Comparison of ENCODE assay signal across 27 cellular contexts in genomic region chr9:112369817-112370216, GRCh38.
"Had no signal": no experiment of that assay in that cellular context is flagged by ENCODE, and none has a peak within 500 bp of the region (broad histone marks: within the 10 kb centered on the region; RNA-seq: fewer than 3 reads in every experiment).

No MANE protein-coding gene starts in this region.

- H3K27me3 ChIP-seq: stomach, suprapubic skin, testis, thyroid gland, tibial artery, tibial nerve, transverse colon, upper lobe of left lung, upper lobe of right lung, uterus, vagina had no signal

- H3K4me3 ChIP-seq: stomach, suprapubic skin, testis, thoracic aorta, thyroid gland, tibial artery, tibial nerve, transverse colon, upper lobe of left lung, upper lobe of right lung, uterus, vagina had no signal

- ATAC-seq: stimulated activated effector memory CD8-positive, alpha-beta T cell treated with anti-CD3 and anti-CD28 coated beads, Interleukin-12 subunit alpha, Interleukin-12 subunit beta, amount 100 ng/mL, for 72 hours; stimulated activated memory B cell treated with anti-CD40 and anti-IgM and Interleukin-4, amounts not matched to agents 10 μg/mL and 1 μg/mL and 100 μg/mL, for 72 hours; stimulated activated naive B cell treated with anti-CD40 and anti-IgM and Interleukin-4, amounts not matched to agents 10 μg/mL and 1 μg/mL and 100 μg/mL, for 72 hours; stimulated activated naive CD8-positive, alpha-beta T cell treated with anti-CD3 and anti-CD28 coated beads, Interleukin-15, amount 100 ng/mL, for 72 hours; stimulated activated naive CD8-positive, alpha-beta T cell treated with anti-CD3 and anti-CD28 coated beads, Interleukin-15, Interleukin-2, amounts not matched to agents 100 U/mL and 50 U/mL, for 24 hours; upper lobe of right lung had no signal

- H3K4me1 ChIP-seq: stomach, suprapubic skin, testis, thyroid gland, tibial artery, tibial nerve, transverse colon, upper lobe of left lung, upper lobe of right lung, uterus, vagina had no signal

- H3K9me3 ChIP-seq: suprapubic skin, testis, thyroid gland, upper lobe of left lung, upper lobe of right lung, uterus, vagina had no signal

- DNase-seq: stimulated activated CD4-positive, alpha-beta T cell treated with anti-CD3 and anti-CD28 coated beads, Interleukin-2, amount 100 ng/mL, for 48 hours; stimulated activated CD4-positive, alpha-beta T cell treated with anti-CD3 and anti-CD28 coated beads, Interleukin-4, amount 100 ng/mL, for 1 hour; stimulated activated CD4-positive, alpha-beta T cell treated with anti-CD3 and anti-CD28 coated beads, Interleukin-4, amount 100 ng/mL, for 24 hours; stimulated activated CD4-positive, alpha-beta T cell treated with anti-CD3 and anti-CD28 coated beads, Interleukin-4, amount 100 ng/mL, for 4 hours; stimulated activated CD8-positive, alpha-beta memory T cell treated with anti-CD3 and anti-CD28 coated beads, Interleukin-4, amount 100 ng/mL, for 48 hours; stimulated activated naive B cell treated with anti-CD40 and anti-IgM and Interleukin-4, amounts not matched to agents 10 μg/mL and 1 μg/mL and 100 μg/mL, for 72 hours; stimulated activated naive CD4-positive, alpha-beta T cell; stimulated activated naive CD4-positive, alpha-beta T cell treated with Interleukin-2 at 50 U/mL for 16 hours; stimulated activated naive CD8-positive, alpha-beta T cell treated with anti-CD3 and anti-CD28 coated beads, Interleukin-15, amount 100 ng/mL, for 72 hours; stimulated activated naive CD8-positive, alpha-beta T cell treated with anti-CD3 and anti-CD28 coated beads, Interleukin-15, Interleukin-2, amounts not matched to agents 100 U/mL and 50 U/mL, for 24 hours; stomach; substantia nigra; testis; thyroid gland; tibial artery; transverse colon; trophoblast cell; upper lobe of left lung; upper lobe of right lung; uterus had no signal

- H3K36me3 ChIP-seq: stomach, suprapubic skin, thoracic aorta, thyroid gland, tibial artery, transverse colon, upper lobe of left lung, upper lobe of right lung, uterus, vagina had no signal

- H3K27ac ChIP-seq: stomach, suprapubic skin, testis, thoracic aorta, thyroid gland, tibial artery, tibial nerve, transverse colon, upper lobe of left lung, upper lobe of right lung, uterus, vagina had no signal

- FAIRE-seq: urothelium cell line had no signal
